In genomic region chr6:25403150-25403549, GRCh38 we compare ENCODE assay signal across 1 cellular context.
TF ChIP-seq lines count a peak whose summit lies in the region.

No MANE protein-coding gene starts in this region.

TF ChIP-seq in H1, 55 proteins besides CTCF, POLR2A, EP300 and RAD21 (continued from another document):
- no peak for TF ChIP-seq ASH2L (IDR thresholded peaks at IDR 0.05; ENCODE audit: low read length)
- no peak for TF ChIP-seq POLR2AphosphoS5 (IDR thresholded peaks at IDR 0.05; ENCODE audit: low read depth, low read length)
- TF ChIP-seq TBP (IDR thresholded peaks at IDR 0.05; ENCODE audit: low read depth, low read length): no peak
TF ChIP-seq in H1: peak in this region for 0.
